Comparison of ENCODE assay signal across 21 cellular contexts in genomic region chr18:67451952-67452351, GRCh38.
"Had no signal": no experiment of that assay in that cellular context is flagged by ENCODE, and none has a peak within 500 bp of the region (broad histone marks: within the 10 kb centered on the region; RNA-seq: fewer than 3 reads in every experiment).

No MANE protein-coding gene starts in this region.

- H3K27ac Mint-ChIP-seq: dendritic cell treated with granulocyte-macrophage colony-stimulating factor and Interleukin-4, amounts not matched to agents 40 ng/mL and 50 ng/mL, for 4 days; natural killer cell treated with Interleukin-12 subunit alpha and Interleukin-12 subunit beta and Interleukin-15 and Interleukin-18, amount 100 ng/mL, for 72 hours; neural progenitor cell; stimulated activated naive B cell treated with anti-CD40 and anti-IgM and Interleukin-4, amounts not matched to agents 10 μg/mL and 1 μg/mL and 100 μg/mL, for 72 hours had no signal

- DNase-seq: erythroblast; foreskin keratinocyte; head of caudate nucleus; kidney; left cardiac atrium; left ventricle myocardium inferior; mesenchymal stem cell; midbrain; occipital lobe; psoas muscle; retina; right lobe of liver; stimulated activated CD4-positive, alpha-beta T cell treated with anti-CD3 and anti-CD28 coated beads, Interleukin-4, amount 100 ng/mL, for 24 hours; stimulated activated naive B cell treated with anti-CD40 and anti-IgM and Interleukin-4, amounts not matched to agents 10 μg/mL and 1 μg/mL and 100 μg/mL, for 72 hours; trophoblast cell had no signal

- H3K4me3 Mint-ChIP-seq: dendritic cell treated with granulocyte-macrophage colony-stimulating factor and Interleukin-4, amounts not matched to agents 40 ng/mL and 50 ng/mL, for 4 days; natural killer cell treated with Interleukin-12 subunit alpha and Interleukin-12 subunit beta and Interleukin-15 and Interleukin-18, amount 100 ng/mL, for 72 hours; neural progenitor cell; stimulated activated naive B cell treated with anti-CD40 and anti-IgM and Interleukin-4, amounts not matched to agents 10 μg/mL and 1 μg/mL and 100 μg/mL, for 72 hours had no signal

- H3K27me3 ChIP-seq: foreskin keratinocyte, hepatocyte, neural progenitor cell, right lobe of liver had no signal

- H3K9me3 ChIP-seq: psoas muscle had no signal

- H3K79me2 ChIP-seq: hepatocyte, parathyroid adenoma had no signal

- H3K4me1 ChIP-seq: foreskin keratinocyte, left ventricle myocardium inferior, neural progenitor cell, parathyroid adenoma, psoas muscle, right lobe of liver had no signal

- H3K27ac ChIP-seq: foreskin keratinocyte, hepatocyte, left ventricle myocardium inferior, neural progenitor cell, parathyroid adenoma, psoas muscle, right lobe of liver had no signal

- H3K9ac ChIP-seq: neural progenitor cell, parathyroid adenoma had no signal

- H3K4me3 ChIP-seq: hepatocyte, left ventricle myocardium inferior, lung, neural progenitor cell, psoas muscle, right lobe of liver had no signal

- H2AFZ ChIP-seq: hepatocyte, neural progenitor cell, parathyroid adenoma had no signal

- H3K4me1 Mint-ChIP-seq: stimulated activated naive B cell treated with anti-CD40 and anti-IgM and Interleukin-4, amounts not matched to agents 10 μg/mL and 1 μg/mL and 100 μg/mL, for 72 hours had no signal

- H3K4me2 ChIP-seq: hepatocyte, neural progenitor cell had no signal

- H3K36me3 ChIP-seq: left ventricle myocardium inferior, neural progenitor cell, right lobe of liver had no signal

- H3K36me3 Mint-ChIP-seq: neural progenitor cell; stimulated activated naive B cell treated with anti-CD40 and anti-IgM and Interleukin-4, amounts not matched to agents 10 μg/mL and 1 μg/mL and 100 μg/mL, for 72 hours had no signal

- ATAC-seq: foreskin keratinocyte; left cardiac atrium; natural killer cell treated with Interleukin-12 subunit alpha and Interleukin-12 subunit beta and Interleukin-15 and Interleukin-18, amount 100 ng/mL, for 72 hours; psoas muscle; right lobe of liver; stimulated activated naive B cell treated with anti-CD40 and anti-IgM and Interleukin-4, amounts not matched to agents 10 μg/mL and 1 μg/mL and 100 μg/mL, for 72 hours had no signal
